In genomic region chr15:64571857-64572291, GRCh38 we compare ENCODE assay signal across 9 cellular contexts.
DNase-seq lines count a peak whose midpoint lies in the region; ATAC-seq and TF ChIP-seq lines count a peak whose summit lies in the region.
"Had no signal": no experiment of that assay in that cellular context is flagged by ENCODE, and none has a peak within 500 bp of the region (broad histone marks: within the 10 kb centered on the region; RNA-seq: fewer than 3 reads in every experiment).

No MANE protein-coding gene starts in this region.

- H4K20me1 ChIP-seq in MM.1S (ENCODE audit: insufficient read depth, low read length): no peaks in the 10 kb centered on the region

- H3K9ac ChIP-seq in MM.1S (ENCODE audit: low read length): no peak overlapping the region

- peak; percentile 73 for ATAC-seq in GM19438 (IDR thresholded peaks at IDR 0.05; ENCODE audit: low read depth, unreplicated experiment)
- ATAC-seq: left cardiac atrium had no signal

- TF ChIP-seq POLR2A in esophagus squamous epithelium (IDR thresholded peaks at IDR 0.05) (no peak), tibial nerve (IDR thresholded peaks at IDR 0.05) (no peak)

- no peaks in the 10 kb centered on the region for H3K9me3 ChIP-seq in CD8-positive, alpha-beta memory T cell (ENCODE audit: low read length)
- H3K9me3 ChIP-seq in MM.1S (replicated peaks; ENCODE audit: insufficient read depth, low read length) (no peaks in the 10 kb centered on the region), esophagus squamous epithelium (no peaks in the 10 kb centered on the region), tibial nerve (no peaks in the 10 kb centered on the region)

- H3K79me2 ChIP-seq in MM.1S (ENCODE audit: low read length): peaks cover 18% of the 10 kb centered on the region

- peaks cover 11% of the 10 kb centered on the region; the same call in 1 of the 2 replicates for H3F3A ChIP-seq in MM.1S (ENCODE audit: insufficient read depth, low read length)

- H3K9me3 Mint-ChIP-seq in CD8-positive, alpha-beta memory T cell: no peaks in the 10 kb centered on the region

- H3K9me2 ChIP-seq in MM.1S (replicated peaks; ENCODE audit: insufficient read depth, low read length): no peaks in the 10 kb centered on the region

- H3K27me3 ChIP-seq in CD8-positive, alpha-beta memory T cell (ENCODE audit: insufficient read depth, low read length, poor library complexity, severe bottlenecking): no peaks in the 10 kb centered on the region
- H3K27me3 ChIP-seq in MM.1S (replicated peaks; ENCODE audit: insufficient read depth, low read length): no peaks in the 10 kb centered on the region
- no peaks in the 10 kb centered on the region for H3K27me3 ChIP-seq in esophagus squamous epithelium
- H3K27me3 ChIP-seq in tibial nerve: no peaks in the 10 kb centered on the region

- no peak overlapping the region for H3K4me3 ChIP-seq in CD8-positive, alpha-beta memory T cell (ENCODE audit: low read length)
- no peak overlapping the region for H3K4me3 ChIP-seq in MM.1S (ENCODE audit: low read length)
- H3K4me3 ChIP-seq in esophagus squamous epithelium: no peak overlapping the region
- H3K4me3 ChIP-seq in tibial nerve: no peak overlapping the region

- POLR2A ChIA-PET in CD8-positive, alpha-beta memory T cell (lab: Charles Lee): no interaction called here

- H3K27ac ChIP-seq in CD8-positive, alpha-beta memory T cell (ENCODE audit: low read depth, low read length): no peak overlapping the region
- peak overlapping the region; percentile 62; the same call in 1 of the 2 replicates for H3K27ac ChIP-seq in MM.1S (ENCODE audit: low read length)
- H3K27ac ChIP-seq in esophagus squamous epithelium: peak overlapping the region in 3 of 4 donors; percentile 23 to 51 (median 33)
- peak overlapping the region in 1 of 4 donors; percentile 5 for H3K27ac ChIP-seq in tibial nerve

- H3K36me3 ChIP-seq in CD8-positive, alpha-beta memory T cell (ENCODE audit: insufficient read depth, low read length): no peaks in the 10 kb centered on the region
- H3K36me3 ChIP-seq in MM.1S (replicated peaks; ENCODE audit: insufficient read depth, low read length) (no peaks in the 10 kb centered on the region), esophagus squamous epithelium (no peaks in the 10 kb centered on the region), tibial nerve (no peaks in the 10 kb centered on the region)

- no peak overlapping the region for H2AFZ ChIP-seq in MM.1S (ENCODE audit: low read length)

- H3K4me1 Mint-ChIP-seq in CD8-positive, alpha-beta memory T cell: peaks cover 47 to 70% (median 67%) of the 10 kb centered on the region in 3 donors

- no peak for DNase-seq in CD8-positive, alpha-beta memory T cell
- DNase-seq in MM.1S: peak; percentile 48
- no peak for DNase-seq in esophagus squamous epithelium (lab: John Stamatoyannopoulos, UW)
- no peak for DNase-seq in foreskin melanocyte
- DNase-seq in tibial nerve (ENCODE audit: low spot score in 2 of 2): no peak
- DNase-seq in DMS114 treated with DMSO at 0.1 percent for 48 hours (lab: John Stamatoyannopoulos, UW; ENCODE audit: unreplicated experiment): no peak
- no peak for DNase-seq in DMS53 (lab: John Stamatoyannopoulos, UW)
- DNase-seq: left cardiac atrium had no signal

- intact Hi-C loops in esophagus squamous epithelium (cut with DNase I): no loop called here

- H3K27me3 Mint-ChIP-seq in CD8-positive, alpha-beta memory T cell: peaks cover 0 to 2% of the 10 kb centered on the region in 2 donors

- TF ChIP-seq EP300 in tibial nerve (IDR thresholded peaks at IDR 0.05): no peak

- peaks cover 47% of the 10 kb centered on the region for H3K4me1 ChIP-seq in CD8-positive, alpha-beta memory T cell (ENCODE audit: insufficient read depth, low read length)
- peaks cover 10% of the 10 kb centered on the region for H3K4me1 ChIP-seq in MM.1S (ENCODE audit: low read length)
- H3K4me1 ChIP-seq in esophagus squamous epithelium: peaks cover 21 to 47% (median 27%) of the 10 kb centered on the region in 3 donors
- peaks cover 0 to 29% (median 13%) of the 10 kb centered on the region in 4 donors for H3K4me1 ChIP-seq in tibial nerve

- peak overlapping the region; percentile 22 to 73 (median 49) for H3K27ac Mint-ChIP-seq in CD8-positive, alpha-beta memory T cell

- H3K4me2 ChIP-seq in MM.1S (ENCODE audit: low read depth, low read length): peak overlapping the region; percentile 4; the same call in 1 of the 2 replicates

- 29 to 38% methylated on average over 4 of the region's 4 CpGs for WGBS in esophagus squamous epithelium, 2 donors
- WGBS in tibial nerve, 2 donors: 77 to 79% methylated on average over 4 of the region's 4 CpGs

- TF ChIP-seq CTCF in MM.1S (IDR thresholded peaks at IDR 0.05; ENCODE audit: low read length) (no peak), esophagus squamous epithelium (IDR thresholded peaks at IDR 0.05) (no peak), tibial nerve (IDR thresholded peaks at IDR 0.05) (no peak)

- peaks cover 0 to 11% (median 5%) of the 10 kb centered on the region in 3 donors for H3K36me3 Mint-ChIP-seq in CD8-positive, alpha-beta memory T cell

- no peak overlapping the region for H3K4me3 Mint-ChIP-seq in CD8-positive, alpha-beta memory T cell

- CTCF ChIA-PET in CD8-positive, alpha-beta memory T cell (lab: Charles Lee): interaction anchor here (0.5 to 1.0 kb wide), 3 partner anchors 16 to 62 kb away, joined by 3 read pairs; no protein-coding TSS in a partner anchor
